ENCODE assay signal across 9 cellular contexts in genomic region chr9:133115604-133116345, GRCh38. TPM values are rescaled to one million over a fixed set of nuclear protein-coding genes. Genes with fewer than 3 reads are reported as not detected.
A peak's percentile ranks its signal among the peaks of the same experiment; 100 is the strongest.
DNase-seq lines count a peak whose midpoint lies in the region; ATAC-seq and TF ChIP-seq lines count a peak whose summit lies in the region.
"Had no signal": no experiment of that assay in that cellular context is flagged by ENCODE, and none has a peak within 500 bp of the region (broad histone marks: within the 10 kb centered on the region; RNA-seq: fewer than 3 reads in every experiment).

No MANE protein-coding gene starts in this region.

- POLR2A ChIA-PET in activated CD4-positive, alpha-beta memory T cell treated with anti-CD3 and anti-CD28 coated beads, Interleukin-2, amount 10 ng/mL, durations not matched to agents 7 days and 5 days (lab: Charles Lee) = interaction anchor here (1.0 to 12.7 kb wide), 7 partner anchors 10 to 85 kb away, joined by 4 to 148 read pairs (median 5); partner anchors contain the start of gene GTF3C5

- peak; percentile 54 for ATAC-seq in HG03060 (IDR thresholded peaks at IDR 0.05; ENCODE audit: low read depth, unreplicated experiment)
- ATAC-seq in heart right ventricle = no peak

- peaks cover 0 to 24% (median 5%) of the 10 kb centered on the region in 9 donors for H3K36me3 ChIP-seq in heart right ventricle

- TF ChIP-seq CTCF in heart right ventricle (IDR thresholded peaks at IDR 0.05) = no peak

- H3K27ac Mint-ChIP-seq in activated CD4-positive, alpha-beta memory T cell treated with anti-CD3 and anti-CD28 coated beads, Interleukin-2, amount 10 ng/mL, durations not matched to agents 7 days and 5 days = peak overlapping the region; percentile 87

- H3K4me3 ChIP-seq in heart right ventricle = no peak overlapping the region
- H3K4me3 ChIP-seq: A549 had no signal

- peak overlapping the region in 9 of 10 donors; percentile 73 to 96 (median 82) for H3K27ac ChIP-seq in heart right ventricle

- intact Hi-C loops in heart right ventricle (cut with DNase I) = no loop called here

- 75 to 87% methylated on average over 32 of the region's 32 CpGs for WGBS in heart right ventricle, 2 donors

- peaks cover 83% of the 10 kb centered on the region for H3K4me1 Mint-ChIP-seq in activated CD4-positive, alpha-beta memory T cell treated with anti-CD3 and anti-CD28 coated beads, Interleukin-2, amount 10 ng/mL, durations not matched to agents 7 days and 5 days

- peaks cover 14% of the 10 kb centered on the region for H3K36me3 Mint-ChIP-seq in activated CD4-positive, alpha-beta memory T cell treated with anti-CD3 and anti-CD28 coated beads, Interleukin-2, amount 10 ng/mL, durations not matched to agents 7 days and 5 days (ENCODE audit: low read depth)

- CTCF ChIA-PET in activated CD4-positive, alpha-beta memory T cell treated with anti-CD3 and anti-CD28 coated beads, Interleukin-2, amount 10 ng/mL, durations not matched to agents 7 days and 5 days (lab: Charles Lee) = interaction anchor here (1.0 to 8.3 kb wide), 5 partner anchors 13 to 32 kb away, joined by 3 to 93 read pairs (median 5); no protein-coding TSS in a partner anchor

- no peaks in the 10 kb centered on the region for H3K9me3 Mint-ChIP-seq in activated CD4-positive, alpha-beta memory T cell treated with anti-CD3 and anti-CD28 coated beads, Interleukin-2, amount 10 ng/mL, durations not matched to agents 7 days and 5 days

- H3K27me3 ChIP-seq in heart right ventricle = no peaks in the 10 kb centered on the region

- in situ Hi-C loops in ACHN (cut with HindIII; ENCODE audit: low pct_ligation_motif_present, low pct_unique_long_range_greater_than_20kb, low sequenced_read_pairs) = no loop called here

- no peaks in the 10 kb centered on the region for H3K27me3 Mint-ChIP-seq in activated CD4-positive, alpha-beta memory T cell treated with anti-CD3 and anti-CD28 coated beads, Interleukin-2, amount 10 ng/mL, durations not matched to agents 7 days and 5 days

- H3K4me1 ChIP-seq in heart right ventricle = peaks cover 70 to 93% (median 88%) of the 10 kb centered on the region in 9 donors

- H3K4me3 Mint-ChIP-seq in activated CD4-positive, alpha-beta memory T cell treated with anti-CD3 and anti-CD28 coated beads, Interleukin-2, amount 10 ng/mL, durations not matched to agents 7 days and 5 days = peak overlapping the region; percentile 35

- no peaks in the 10 kb centered on the region for H3K9me3 ChIP-seq in heart right ventricle
- H3K9me3 ChIP-seq: A549 had no signal

- DNase-seq in activated CD4-positive, alpha-beta T cell treated with anti-CD3 and anti-CD28 coated beads for 24 hours (ENCODE audit: low read depth in 2 of 2) = peak; percentile 50 to 56
- no peak for DNase-seq in activated CD4-positive, alpha-beta T cell treated with anti-CD3 and anti-CD28 coated beads for 1 hour
- DNase-seq in activated CD4-positive, alpha-beta memory T cell treated with anti-CD3 and anti-CD28 coated beads, Interleukin-2, amount 10 ng/mL, durations not matched to agents 7 days and 5 days = peak; percentile 79
- DNase-seq in heart right ventricle (peak in 1 of 2 donors; percentile 19), ACHN (no peak), amniotic stem cell (lab: John Stamatoyannopoulos, UW) (no peak)
- DNase-seq in stimulated activated CD8-positive, alpha-beta memory T cell treated with anti-CD3 and anti-CD28 coated beads, Interleukin-7, amount 100 ng/mL, for 4 hours (ENCODE audit: low read depth in 2 of 2) = peak; percentile 48 to 51

RNA-seq across cellular contexts. Expression of gene RALGDS, which starts 5.3 kb away (rescaled TPM):
- total RNA-seq in activated CD4-positive, alpha-beta memory T cell treated with anti-CD3 and anti-CD28 coated beads, Interleukin-2, amount 10 ng/mL, durations not matched to agents 7 days and 5 days = 100 to 1,000 TPM; 113 to 123 TPM
- total RNA-seq in heart right ventricle = 10 to 100 TPM; 21.4 to 45.1 (median 28.1) TPM
- 10 to 100 TPM; 15.6 to 40.5 TPM for polyA plus RNA-seq in heart right ventricle

RNA-seq across cellular contexts. Expression of gene GBGT1, which starts 47.9 kb away (rescaled TPM):
- total RNA-seq in activated CD4-positive, alpha-beta memory T cell treated with anti-CD3 and anti-CD28 coated beads, Interleukin-2, amount 10 ng/mL, durations not matched to agents 7 days and 5 days = 1 to 10 TPM; 2.5 to 3.9 TPM
- 10 to 100 TPM in 3 of 10 donors, 1 to 10 TPM in 7; 2.5 to 14.7 (median 6.2) TPM for total RNA-seq in heart right ventricle
- polyA plus RNA-seq in heart right ventricle = 10 to 100 TPM in 1 of 2 donors, 1 to 10 TPM in 1; 5.5 to 10.5 TPM

RNA-seq across cellular contexts. Expression of gene CEL, which starts 54.0 kb away (rescaled TPM):
- total RNA-seq in activated CD4-positive, alpha-beta memory T cell treated with anti-CD3 and anti-CD28 coated beads, Interleukin-2, amount 10 ng/mL, durations not matched to agents 7 days and 5 days = 1 to 10 TPM; 1.1 to 1.4 TPM
- 10 to 100 TPM in 1 of 10 donors, 1 to 10 TPM in 9; 1.9 to 10.1 (median 2.8) TPM for total RNA-seq in heart right ventricle
- 1 to 10 TPM; 1.5 to 3.2 TPM for polyA plus RNA-seq in heart right ventricle

Comparison
In these comparisons a context has a peak if more than half of its experiments do, and no peak if none do; other contexts are left out.
1. DNase-seq: peak in activated CD4-positive, alpha-beta T cell treated with anti-CD3 and anti-CD28 coated beads for 24 hours (2 of 2), activated CD4-positive, alpha-beta memory T cell treated with anti-CD3 and anti-CD28 coated beads, Interleukin-2, amount 10 ng/mL, durations not matched to agents 7 days and 5 days (single experiment) and stimulated activated CD8-positive, alpha-beta memory T cell treated with anti-CD3 and anti-CD28 coated beads, Interleukin-7, amount 100 ng/mL, for 4 hours (2 of 2); none in activated CD4-positive, alpha-beta T cell treated with anti-CD3 and anti-CD28 coated beads for 1 hour (single experiment), ACHN (single experiment) and amniotic stem cell (single experiment).